8 cellular contexts compared by ENCODE assay signal in the genomic region with DNA sequence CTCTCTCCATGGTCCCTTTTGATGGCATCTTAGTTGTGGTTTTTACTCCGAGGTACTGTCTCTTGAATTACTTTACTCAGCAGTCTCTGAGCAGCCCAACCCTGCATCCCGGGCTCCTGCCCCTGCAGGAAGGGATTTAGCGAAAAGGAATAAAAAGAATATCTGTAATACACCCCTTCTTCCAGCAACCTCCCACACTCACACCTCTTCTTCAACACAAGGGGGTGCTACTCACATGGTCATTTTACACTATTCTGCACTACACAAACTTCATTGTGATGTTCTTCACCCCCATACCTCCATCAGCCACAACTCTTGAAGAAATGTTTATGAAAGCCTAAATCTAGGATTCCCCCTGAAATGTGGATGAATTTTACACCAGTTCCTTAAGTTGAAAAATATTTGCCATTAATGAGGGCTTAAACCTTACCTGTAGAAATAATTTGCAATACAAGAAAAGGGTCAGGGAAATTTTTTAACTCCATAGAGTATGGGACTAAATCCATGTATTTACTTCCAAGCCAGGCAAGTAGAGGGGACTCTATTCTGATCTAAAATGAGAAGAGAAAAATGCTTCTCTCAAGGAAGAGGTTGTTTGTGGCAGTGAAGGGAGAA. TPM values are rescaled to one million over a fixed set of nuclear protein-coding genes. Genes with fewer than 3 reads are reported as not detected.
DNase-seq lines count a peak whose midpoint lies in the region; ATAC-seq and TF ChIP-seq lines count a peak whose summit lies in the region.

No MANE protein-coding gene starts in this region.

- H3K4me1 ChIP-seq in prostate gland (replicated peaks) = no peaks in the 10 kb centered on the region

- DNase-seq in DMS 273 treated with DMSO at 0.1 percent for 48 hours (lab: John Stamatoyannopoulos, UW) (peak; percentile 63), GM19238 (ENCODE audit: insufficient read length, low spot score) (peak; percentile 39), NCI-H524 (lab: John Stamatoyannopoulos, UW) (peak; percentile 2 to 62), glomerular visceral epithelial cell (ENCODE audit: extremely low spot score) (peak; percentile 68), prostate gland (ENCODE audit: low spot score) (no peak)
- DNase-seq in activated T-cell treated with anti-CD3 and anti-CD28 coated beads, Interleukin-2, amount 50 U/mL, for 72 hours = peak; percentile 14 to 43
- no peak for DNase-seq in activated CD8-positive, alpha-beta memory T cell treated with anti-CD3 and anti-CD28 coated beads for 24 hours

- no peak overlapping the region for H3K27ac ChIP-seq in prostate gland

- no peak for TF ChIP-seq POLR2A in prostate gland (IDR thresholded peaks at IDR 0.05)

- no peak overlapping the region for H3K4me3 Mint-ChIP-seq in activated T-cell treated with anti-CD3 and anti-CD28 coated beads, Interleukin-2, amount 50 U/mL, for 72 hours

- no peaks in the 10 kb centered on the region for H3K27me3 ChIP-seq in prostate gland (replicated peaks; ENCODE audit: insufficient read depth)

- ATAC-seq in HG03280 (IDR thresholded peaks at IDR 0.05; ENCODE audit: unreplicated experiment) = peak; percentile 81
- ATAC-seq in activated T-cell treated with anti-CD3 and anti-CD28 coated beads, Interleukin-2, amount 50 U/mL, for 72 hours (replicated peaks in 1 of 2) = peak; percentile 87 to 89

- no peaks in the 10 kb centered on the region for H3K9me3 ChIP-seq in prostate gland

- peaks cover 19% of the 10 kb centered on the region for H3K4me1 Mint-ChIP-seq in activated T-cell treated with anti-CD3 and anti-CD28 coated beads, Interleukin-2, amount 50 U/mL, for 72 hours (ENCODE audit: low read depth)

- no peak overlapping the region for H3K4me3 ChIP-seq in prostate gland

- intact Hi-C loops in prostate gland (cut with DNase I) = loop anchor here (5.0 to 10.0 kb wide), 2 partner anchors 213 to 291 kb away; a partner anchor contains a TSS

- 38% methylated on average over 3 of the region's 3 CpGs for WGBS in prostate gland

- H3K36me3 ChIP-seq in prostate gland = no peaks in the 10 kb centered on the region

- peak overlapping the region; percentile 3 for H3K27ac Mint-ChIP-seq in activated T-cell treated with anti-CD3 and anti-CD28 coated beads, Interleukin-2, amount 50 U/mL, for 72 hours

- H3K36me3 Mint-ChIP-seq in activated T-cell treated with anti-CD3 and anti-CD28 coated beads, Interleukin-2, amount 50 U/mL, for 72 hours (ENCODE audit: insufficient read depth in 2 of 2) = no peaks in the 10 kb centered on the region

- no peaks in the 10 kb centered on the region for H3K9me3 Mint-ChIP-seq in activated T-cell treated with anti-CD3 and anti-CD28 coated beads, Interleukin-2, amount 50 U/mL, for 72 hours

- peak; percentile 39 to 79 (median 76) for TF ChIP-seq CTCF in prostate gland (IDR thresholded peaks at IDR 0.05)

- no peaks in the 10 kb centered on the region for H3K27me3 Mint-ChIP-seq in activated T-cell treated with anti-CD3 and anti-CD28 coated beads, Interleukin-2, amount 50 U/mL, for 72 hours (ENCODE audit: low read depth)

RNA-seq across cellular contexts. Expression of a gene that starts 26.0 kb away (rescaled TPM):
- total RNA-seq in activated T-cell treated with anti-CD3 and anti-CD28 coated beads, Interleukin-2, amount 50 U/mL, for 72 hours = not detected
- total RNA-seq in prostate gland = 1 to 10 TPM in 1 of 2 donors, not detected in 1; 8.4 TPM

RNA-seq across cellular contexts. Expression of a gene that starts 58.8 kb away (rescaled TPM):
- total RNA-seq in activated T-cell treated with anti-CD3 and anti-CD28 coated beads, Interleukin-2, amount 50 U/mL, for 72 hours = 10 to 100 TPM; 84.6 to 87.2 TPM
- 10 to 100 TPM; 41.9 to 52.1 TPM for total RNA-seq in prostate gland

Comparison
In these comparisons a context has a peak if more than half of its experiments do, and no peak if none do; other contexts are left out.
1. DNase-seq: peak in DMS 273 treated with DMSO at 0.1 percent for 48 hours (single experiment), GM19238 (single experiment), NCI-H524 (2 of 2), activated T-cell treated with anti-CD3 and anti-CD28 coated beads, Interleukin-2, amount 50 U/mL, for 72 hours (2 of 2) and glomerular visceral epithelial cell (single experiment); none in prostate gland (single experiment) and activated CD8-positive, alpha-beta memory T cell treated with anti-CD3 and anti-CD28 coated beads for 24 hours (single experiment).